In the genomic region with DNA sequence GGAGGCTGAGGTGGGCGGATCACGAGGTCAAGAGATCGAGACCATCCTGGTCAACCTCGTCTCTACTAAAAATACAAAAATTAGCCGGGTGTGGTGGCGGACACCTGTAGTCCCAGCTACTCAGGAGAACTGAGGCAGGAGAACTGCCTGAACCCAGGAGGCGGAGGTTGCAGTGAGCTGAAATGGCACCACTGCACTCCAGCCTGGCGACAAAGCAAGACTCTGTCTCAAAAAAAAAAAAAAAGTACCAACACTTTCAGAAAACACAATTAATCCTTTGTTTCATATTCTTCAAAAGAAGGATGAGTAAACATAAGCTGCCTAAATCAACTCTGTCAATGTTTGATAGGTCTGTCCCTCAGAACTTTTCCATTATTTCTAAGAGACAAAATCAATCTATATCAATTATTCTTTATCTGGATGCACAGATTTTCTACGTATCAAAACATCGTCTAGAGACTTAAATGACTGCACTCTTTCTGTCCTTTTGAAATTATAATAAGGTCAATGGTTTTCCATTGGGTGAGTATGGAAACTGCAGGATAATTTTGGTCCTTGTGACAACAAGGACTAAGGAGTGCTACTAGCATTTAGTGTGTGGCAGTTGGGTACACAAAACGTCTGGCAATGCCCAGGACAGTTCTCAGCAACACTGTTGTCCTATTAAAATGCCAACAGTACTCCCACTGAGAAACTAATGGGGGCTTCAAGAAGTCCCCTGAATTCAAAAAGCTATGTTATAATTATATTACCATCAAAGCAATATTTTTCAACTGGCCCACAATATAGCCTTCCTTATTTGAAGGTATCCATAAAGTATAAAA, we compare ENCODE assay signal across 15 cellular contexts. TPM values are rescaled to one million over a fixed set of nuclear protein-coding genes. Genes with fewer than 3 reads are reported as not detected.
DNase-seq lines count a peak whose midpoint lies in the region.
"Had no signal": no experiment of that assay in that cellular context is flagged by ENCODE, and none has a peak within 500 bp of the region (broad histone marks: within the 10 kb centered on the region; RNA-seq: fewer than 3 reads in every experiment).

No MANE protein-coding gene starts in this region.

- H3K27me3 ChIP-seq in layer of hippocampus (ENCODE audit: control insufficient read depth, insufficient read depth, low read length), result no peaks in the 10 kb centered on the region
- H3K27me3 ChIP-seq: BLaER1 treated with 17β-estradiol and CSF1 and Interleukin-3, amounts not matched to agents 10 nM and 100 nM had no signal

- in situ Hi-C loops in SK-MEL-5 (cut with HindIII; ENCODE audit: low pct_unique_long_range_greater_than_20kb, low sequenced_read_pairs) (no loop called here), G401 (cut with HindIII; ENCODE audit: low sequenced_read_pairs) (no loop called here)

- DNase-seq in SK-MEL-5 (ENCODE audit: low read depth, low spot score) (peak; percentile 46), substantia nigra (lab: John Stamatoyannopoulos, UW) (peak in 3 of 49 donors; percentile 6 to 17 (median 15)), NCI-H146 (lab: John Stamatoyannopoulos, UW) (no peak), G401 (ENCODE audit: low spot score) (no peak), NCI-H1105 treated with DMSO at 0.1 percent for 48 hours (lab: John Stamatoyannopoulos, UW) (no peak), NCI-H226 (no peak)
- DNase-seq: ACHN; Calu3; CD4-positive, CD25-positive, alpha-beta regulatory T cell; DMS79; GOT3; H9 had no signal

- peak overlapping the region; percentile 83 for H3K27ac ChIP-seq in cingulate gyrus (ENCODE audit: low read depth, low read length)
- peak overlapping the region; percentile 81 for H3K27ac ChIP-seq in layer of hippocampus (ENCODE audit: low read depth, low read length)
- H3K27ac ChIP-seq in substantia nigra (ENCODE audit: low read depth, low read length, poor library complexity, severe bottlenecking), result peak overlapping the region; percentile 74
- H3K27ac ChIP-seq: BLaER1 treated with 17β-estradiol and CSF1 and Interleukin-3, amounts not matched to agents 10 nM and 100 nM had no signal

RNA-seq across cellular contexts. Expression of a gene that starts 40.7 kb away (rescaled TPM):
- 67.1 and 73.3 TPM in 2 replicates for total RNA-seq in SK-MEL-5 (2014; rRNA removed; shearing (Covaris generic))
- polyA plus RNA-seq in SK-MEL-5 (2015; cell fraction: cytosol; rRNA removed), result 52.5 and 75.7 TPM in 2 replicates
- polyA plus RNA-seq in SK-MEL-5 (2015; cell fraction: nucleus; rRNA removed), result 19.1 and 23.7 TPM in 2 replicates
- total RNA-seq in G401 (2014; rRNA removed; shearing (Covaris generic)), result 19.3 and 40.9 TPM in 2 replicates
